In genomic region chr7:98998821-98999725, GRCh38 we compare ENCODE assay signal across 27 cellular contexts.
DNase-seq lines count a peak whose midpoint lies in the region; ATAC-seq and TF ChIP-seq lines count a peak whose summit lies in the region.
"Had no signal": no experiment of that assay in that cellular context is flagged by ENCODE, and none has a peak within 500 bp of the region (broad histone marks: within the 10 kb centered on the region; RNA-seq: fewer than 3 reads in every experiment).

No MANE protein-coding gene starts in this region.

- peaks cover 62% of the 10 kb centered on the region for H3K36me3 Mint-ChIP-seq in endodermal cell (ENCODE audit: low read depth)
- H3K36me3 Mint-ChIP-seq in neural crest cell (ENCODE audit: low read depth), result no peaks in the 10 kb centered on the region

- H3K9me3 Mint-ChIP-seq in endodermal cell, result no peaks in the 10 kb centered on the region
- H3K9me3 Mint-ChIP-seq in neural crest cell, result no peaks in the 10 kb centered on the region
- H3K9me3 Mint-ChIP-seq: stimulated activated naive CD8-positive, alpha-beta T cell treated with anti-CD3 and anti-CD28 coated beads, Interleukin-15, Interleukin-2, amounts not matched to agents 100 ng/mL and 50 ng/mL, for 24 hours had no signal

- no peak for TF ChIP-seq CTCF in endodermal cell (conservative IDR thresholded peaks at IDR 0.05)
- TF ChIP-seq CTCF in neural crest cell (conservative IDR thresholded peaks at IDR 0.05), result no peak

- peak; percentile 47 for DNase-seq in cardiac septum (ENCODE audit: low spot score)
- DNase-seq in left cardiac atrium, result no peak
- DNase-seq in endodermal cell, result peak; percentile 36
- no peak for DNase-seq in neural crest cell (ENCODE audit: low read depth, low spot score)
- DNase-seq in effector CD8-positive, alpha-beta T cell (lab: John Stamatoyannopoulos, UW), result no peak
- DNase-seq in NCI-H2029 (lab: John Stamatoyannopoulos, UW), result no peak
- DNase-seq in central memory CD4-positive, alpha-beta T cell, result no peak
- DNase-seq: ACHN; activated CD4-positive, alpha-beta T cell treated with anti-CD3 and anti-CD28 coated beads for 48 hours; activated naive CD4-positive, alpha-beta T cell; amniotic stem cell; caudate nucleus; foreskin melanocyte; HCEC 1CT; MG63; NCI-H1417 treated with DMSO at 0.1 percent for 48 hours; NCI-H510A treated with DMSO at 0.1 percent for 48 hours; nucleus accumbens; stimulated activated CD4-positive, alpha-beta T cell treated with anti-CD3 and anti-CD28 coated beads, Interleukin-4, amount 100 ng/mL, for 24 hours; trophoblast cell had no signal

- H3K9ac ChIP-seq in endodermal cell (ENCODE audit: extremely low read depth, low read length, poor library complexity, severe bottlenecking), result no peak overlapping the region

- peaks cover 77% of the 10 kb centered on the region for H3K36me3 ChIP-seq in endodermal cell (ENCODE audit: control insufficient read depth, insufficient read depth, low read length)

- intact Hi-C loops in cardiac septum (cut with DNase I) (no loop called here), left cardiac atrium (cut with DNase I) (no loop called here)

- no peaks in the 10 kb centered on the region for H3K9me3 ChIP-seq in endodermal cell (ENCODE audit: control insufficient read depth, low read length)
- H3K9me3 ChIP-seq: MG63 had no signal

- H3K27me3 ChIP-seq in endodermal cell (ENCODE audit: control insufficient read depth, insufficient read depth, low read length, poor library complexity, severe bottlenecking), result no peaks in the 10 kb centered on the region
- H3K27me3 ChIP-seq: dorsolateral prefrontal cortex, hepatocyte, MG63 had no signal

- H3K4me1 Mint-ChIP-seq in endodermal cell, result no peaks in the 10 kb centered on the region
- H3K4me1 Mint-ChIP-seq in neural crest cell, result no peaks in the 10 kb centered on the region

- no peak overlapping the region for H3K4me3 ChIP-seq in endodermal cell (ENCODE audit: low read length)
- H3K4me3 ChIP-seq: dorsolateral prefrontal cortex, hepatocyte, lung, MG63, SK-N-MC had no signal

- H3K4me1 ChIP-seq in endodermal cell (ENCODE audit: control insufficient read depth, insufficient read depth, low read length), result no peaks in the 10 kb centered on the region

- ATAC-seq in left cardiac atrium (no peak), HG02623 (IDR thresholded peaks at IDR 0.05; ENCODE audit: unreplicated experiment) (no peak)

- H3K27me3 Mint-ChIP-seq in endodermal cell (ENCODE audit: insufficient read depth) (no peaks in the 10 kb centered on the region), neural crest cell (ENCODE audit: low read depth) (no peaks in the 10 kb centered on the region)
- H3K27me3 Mint-ChIP-seq: stimulated activated naive CD8-positive, alpha-beta T cell treated with anti-CD3 and anti-CD28 coated beads, Interleukin-15, Interleukin-2, amounts not matched to agents 100 ng/mL and 50 ng/mL, for 24 hours had no signal

- WGBS in endodermal cell (ENCODE audit: insufficient coverage in 1 of 2, insufficient read length in 1 of 2), 2 experiments, result 93 to 100% methylated on average over 6 to 10 of the region's 10 CpGs

- H3K27ac ChIP-seq in endodermal cell (ENCODE audit: low read depth, low read length), result no peak overlapping the region
- H3K27ac ChIP-seq: C4-2B, hepatocyte, SK-N-MC had no signal

- H3K4me3 Mint-ChIP-seq in endodermal cell, result no peak overlapping the region
- H3K4me3 Mint-ChIP-seq in neural crest cell, result no peak overlapping the region
- H3K4me3 Mint-ChIP-seq: stimulated activated naive CD8-positive, alpha-beta T cell treated with anti-CD3 and anti-CD28 coated beads, Interleukin-15, Interleukin-2, amounts not matched to agents 100 ng/mL and 50 ng/mL, for 24 hours had no signal

- H3K27ac Mint-ChIP-seq in endodermal cell, result no peak overlapping the region
- H3K27ac Mint-ChIP-seq in neural crest cell (ENCODE audit: unreplicated experiment), result peak overlapping the region; percentile 79
- H3K27ac Mint-ChIP-seq: stimulated activated naive CD8-positive, alpha-beta T cell treated with anti-CD3 and anti-CD28 coated beads, Interleukin-15, Interleukin-2, amounts not matched to agents 100 ng/mL and 50 ng/mL, for 24 hours had no signal

Comparison
In these comparisons a context has a peak if more than half of its experiments do, and no peak if none do; other contexts are left out.
1. DNase-seq: peak in cardiac septum (single experiment) and endodermal cell (single experiment); none in left cardiac atrium (single experiment), neural crest cell (single experiment), effector CD8-positive, alpha-beta T cell (single experiment), NCI-H2029 (single experiment) and central memory CD4-positive, alpha-beta T cell (single experiment).